14 cellular contexts compared by ENCODE assay signal in genomic region chr12:118302053-118302452, GRCh38.
DNase-seq lines count a peak whose midpoint lies in the region; ATAC-seq and TF ChIP-seq lines count a peak whose summit lies in the region.
"Had no signal": no experiment of that assay in that cellular context is flagged by ENCODE, and none has a peak within 500 bp of the region (broad histone marks: within the 10 kb centered on the region; RNA-seq: fewer than 3 reads in every experiment).

No MANE protein-coding gene starts in this region.

- peaks cover 19% of the 10 kb centered on the region for H3F3A ChIP-seq in SK-N-SH (replicated peaks; ENCODE audit: insufficient read depth)

- H3K27ac Mint-ChIP-seq in MCF 10A (ENCODE audit: low read depth, unreplicated experiment): peak overlapping the region; percentile 84
- H3K27ac Mint-ChIP-seq: nephron progenitor cell had no signal

- peaks cover 22% of the 10 kb centered on the region; the same call in 1 of the 2 replicates for H3K79me2 ChIP-seq in SK-N-SH (ENCODE audit: insufficient read depth)

- H3K4me1 ChIP-seq in breast epithelium (no peaks in the 10 kb centered on the region), SK-N-SH (ENCODE audit: control insufficient read depth in 1 of 2, insufficient read depth in 2 of 2, low read depth in 1 of 2, low read length in 1 of 2) (peaks cover 5 to 16% of the 10 kb centered on the region in 2 experiments; a peak in 2 of 4 replicates)

- H3K27me3 Mint-ChIP-seq in MCF 10A (ENCODE audit: insufficient read depth, unreplicated experiment): no peaks in the 10 kb centered on the region

- H3K9ac ChIP-seq in SK-N-SH: no peak overlapping the region

- no peak overlapping the region for H2AFZ ChIP-seq in SK-N-SH (ENCODE audit: low read depth)

- H3K9me3 Mint-ChIP-seq in MCF 10A (ENCODE audit: unreplicated experiment): no peaks in the 10 kb centered on the region
- H3K9me3 Mint-ChIP-seq: nephron progenitor cell had no signal

- H3K4me2 ChIP-seq in SK-N-SH: no peak overlapping the region

- H3K4me1 Mint-ChIP-seq in MCF 10A (ENCODE audit: insufficient read depth, unreplicated experiment): peaks cover 18% of the 10 kb centered on the region

- no peak overlapping the region for H3K4me3 Mint-ChIP-seq in MCF 10A (ENCODE audit: unreplicated experiment)
- H3K4me3 Mint-ChIP-seq: nephron progenitor cell had no signal

- CTCF ChIA-PET in MCF 10A (lab: Yijun Ruan, JAX) (no interaction called here), SK-N-SH (lab: Yijun Ruan, JAX) (interaction anchor here (1.4 kb wide), 1 partner anchor 119 kb away, joined by 4 read pairs; no protein-coding TSS in a partner anchor)

- peak in 1 of 2 experiments; percentile 7; a peak in 1 of 4 replicates for TF ChIP-seq EP300 in SK-N-SH (IDR thresholded peaks at IDR 0.05; ENCODE audit: borderline replicate concordance in 1 of 2, low read depth in 1 of 2, low read length in 1 of 2)

- no peak for TF ChIP-seq POLR2A in breast epithelium (IDR thresholded peaks at IDR 0.05)

- no peaks in the 10 kb centered on the region for H4K20me1 ChIP-seq in SK-N-SH (ENCODE audit: insufficient read depth)

- BruUV-seq in MCF 10A (replicated peaks; lab: Mats Ljungman, UMichigan): no TSS peak

- intact Hi-C loops in MCF 10A (cut with micrococcal nuclease) (no loop called here), breast epithelium (cut with DNase I; ENCODE audit: low total_unique reads) (no loop called here)

- DNase-seq in MCF 10A (ENCODE audit: unreplicated experiment): peak; percentile 85
- no peak for DNase-seq in breast epithelium (ENCODE audit: low spot score in 2 of 2)
- DNase-seq in SK-N-SH: no peak
- peak; percentile 48 for DNase-seq in fibroblast of villous mesenchyme (ENCODE audit: low read depth)
- no peak for DNase-seq in ecto neural progenitor cell (ENCODE audit: low spot score)
- DNase-seq in SW480 (ENCODE audit: low spot score): no peak
- DNase-seq in SHP77 (lab: John Stamatoyannopoulos, UW): no peak
- DNase-seq: adrenal gland; GF-D8; HCEC 1CT; nephron progenitor cell; stimulated activated CD4-positive, alpha-beta T cell treated with anti-CD3 and anti-CD28 coated beads, Interleukin-12 subunit alpha, Interleukin-12 subunit beta, amount 100 ng/mL, for 4 hours; T1000 had no signal

- H3K36me3 ChIP-seq in breast epithelium: no peaks in the 10 kb centered on the region
- H3K36me3 ChIP-seq in SK-N-SH (replicated peaks in 1 of 2; ENCODE audit: control insufficient read depth in 1 of 2, insufficient read depth in 2 of 2, low read length in 1 of 2): no peaks in the 10 kb centered on the region
- H3K36me3 ChIP-seq: adrenal gland had no signal

- no peaks in the 10 kb centered on the region for H3K9me2 ChIP-seq in SK-N-SH

- TF ChIP-seq RAD21 in SK-N-SH (IDR thresholded peaks at IDR 0.05; ENCODE audit: low read length): no peak

- TF ChIP-seq CTCF in MCF 10A (IDR thresholded peaks at IDR 0.05; ENCODE audit: unreplicated experiment) (no peak), breast epithelium (IDR thresholded peaks at IDR 0.05) (no peak), SK-N-SH (IDR thresholded peaks at IDR 0.05) (no peak), fibroblast of villous mesenchyme (IDR thresholded peaks at IDR 0.05; ENCODE audit: insufficient read depth, low read depth, low read length) (no peak)

- POLR2A ChIA-PET in MCF 10A (lab: Yijun Ruan, JAX) (no interaction called here), SK-N-SH (lab: Yijun Ruan, JAX) (no interaction called here)

- H3K9me3 ChIP-seq in breast epithelium: no peaks in the 10 kb centered on the region
- H3K9me3 ChIP-seq in SK-N-SH: no peaks in the 10 kb centered on the region
- H3K9me3 ChIP-seq: adrenal gland had no signal

- H3K27me3 ChIP-seq in breast epithelium (no peaks in the 10 kb centered on the region), SK-N-SH (ENCODE audit: insufficient read depth) (no peaks in the 10 kb centered on the region)
- H3K27me3 ChIP-seq: adrenal gland had no signal

- H3K27ac ChIP-seq in breast epithelium: no peak overlapping the region
- H3K27ac ChIP-seq in SK-N-SH (ENCODE audit: low read depth in 2 of 2, low read length in 1 of 2): no peak overlapping the region
- H3K27ac ChIP-seq: adrenal gland had no signal

- H3K36me3 Mint-ChIP-seq in MCF 10A (ENCODE audit: insufficient read depth, unreplicated experiment): peaks cover 6% of the 10 kb centered on the region

- no peak for ATAC-seq in HG03196 (IDR thresholded peaks at IDR 0.05; ENCODE audit: unreplicated experiment)

- no peak overlapping the region for H3K4me3 ChIP-seq in breast epithelium
- no peak overlapping the region for H3K4me3 ChIP-seq in SK-N-SH (ENCODE audit: low read depth in 2 of 2, low read length in 1 of 2)
- H3K4me3 ChIP-seq in fibroblast of villous mesenchyme (ENCODE audit: low read depth, low read length): no peak overlapping the region
- H3K4me3 ChIP-seq: adrenal gland had no signal

TF ChIP-seq in SK-N-SH, 30 proteins besides CTCF, POLR2A, EP300 and RAD21:
- TF ChIP-seq EZH2phosphoT487 (IDR thresholded peaks at IDR 0.05; ENCODE audit: borderline replicate concordance, low read depth) (no peak), TCF12 (IDR thresholded peaks at IDR 0.05) (peak; percentile 28; the same call in 1 of the 2 replicates), PBX3 (IDR thresholded peaks at IDR 0.05) (peak; percentile 14; the same call in 1 of the 2 replicates)

Comparison
In these comparisons a context has a peak if more than half of its experiments do, and no peak if none do; other contexts are left out.
1. DNase-seq: peak in MCF 10A (single experiment) and fibroblast of villous mesenchyme (single experiment); none in breast epithelium (0 of 2), SK-N-SH (single experiment), ecto neural progenitor cell (single experiment), SW480 (single experiment) and SHP77 (0 of 2).